8 cellular contexts compared by ENCODE assay signal in genomic region chr7:44846390-44846789, GRCh38. TPM values are rescaled to one million over a fixed set of nuclear protein-coding genes. Genes with fewer than 3 reads are reported as not detected.
DNase-seq lines count a peak whose midpoint lies in the region; ATAC-seq and TF ChIP-seq lines count a peak whose summit lies in the region.
"Not testable (repeated sequence)": the region's sequence is repeated elsewhere in the genome, so short reads cannot be mapped to it uniquely, and the experiment has no call there.

No MANE protein-coding gene starts in this region.

- DNase-seq in AG10803 (ENCODE audit: low read depth); HFF-Myc (ENCODE audit: extremely low read depth, low read depth); SJCRH30; chondrocyte (ENCODE audit: low spot score); heart right ventricle: not testable (repeated sequence)
- DNase-seq in naive thymus-derived CD4-positive, alpha-beta T cell = peak in 6 of 9 donors; percentile 24 to 44 (median 36)
- DNase-seq in stimulated activated CD4-positive, alpha-beta T cell treated with anti-CD3 and anti-CD28 coated beads, Interleukin-15, amount 100 ng/mL, for 24 hours = peak; percentile 20

- peaks cover 26% of the 10 kb centered on the region for H3K4me1 Mint-ChIP-seq in activated T-helper 17 cell treated with anti-CD3 and anti-CD28 coated beads, Interleukin-2, amount 50 U/mL, for 72 hours
- peaks cover 49% of the 10 kb centered on the region for H3K4me1 Mint-ChIP-seq in chondrocyte (ENCODE audit: low read depth)
- H3K4me1 Mint-ChIP-seq in naive thymus-derived CD4-positive, alpha-beta T cell = peaks cover 32 to 67% (median 44%) of the 10 kb centered on the region in 7 donors

- WGBS in heart right ventricle, 2 donors = 49 to 57% methylated on average over 11 of the region's 11 CpGs

- not testable (repeated sequence) for H3K27ac ChIP-seq in SJCRH30
- peak overlapping the region in 9 of 10 donors; percentile 90 to 99 (median 96) for H3K27ac ChIP-seq in heart right ventricle
- H3K27ac ChIP-seq in naive thymus-derived CD4-positive, alpha-beta T cell (ENCODE audit: low read depth, low read length) = peak overlapping the region; percentile 96

- peak overlapping the region; percentile 91 for H3K27ac Mint-ChIP-seq in activated T-helper 17 cell treated with anti-CD3 and anti-CD28 coated beads, Interleukin-2, amount 50 U/mL, for 72 hours
- peak overlapping the region; percentile 62 for H3K27ac Mint-ChIP-seq in chondrocyte (ENCODE audit: unreplicated experiment)
- peak overlapping the region; percentile 95 to 100 (median 98) for H3K27ac Mint-ChIP-seq in naive thymus-derived CD4-positive, alpha-beta T cell

- intact Hi-C loops in heart right ventricle (cut with DNase I) = loop anchor here (2.0 to 10.0 kb wide), 14 partner anchors 36 to 264 kb away; partner anchors contain the start of genes PPIA (in 6 of the 10), TMED4 (in 4 of the 10), OGDH (in 2 of the 10) and PURB (in 2 of the 10)
- intact Hi-C loops in naive thymus-derived CD4-positive, alpha-beta T cell (cut with micrococcal nuclease) = loop anchor here (2.0 to 5.0 kb wide), 9 partner anchors 131 to 804 kb away; partner anchors contain the start of genes DBNL (in 1 of the 2), MYO1G (in 1 of the 2), NUDCD3 (in 1 of the 2) and POLM (in 1 of the 2)

- ATAC-seq in activated T-helper 17 cell treated with anti-CD3 and anti-CD28 coated beads, Interleukin-2, amount 50 U/mL, for 72 hours (replicated peaks); heart right ventricle; naive thymus-derived CD4-positive, alpha-beta T cell: not testable (repeated sequence)

- not testable (repeated sequence) for H3K27me3 Mint-ChIP-seq in activated T-helper 17 cell treated with anti-CD3 and anti-CD28 coated beads, Interleukin-2, amount 50 U/mL, for 72 hours; chondrocyte (ENCODE audit: low read depth); naive thymus-derived CD4-positive, alpha-beta T cell

- POLR2A ChIA-PET in naive thymus-derived CD4-positive, alpha-beta T cell (lab: Charles Lee) = interaction anchor here (0.7 to 5.7 kb wide), 18 partner anchors 8 to 273 kb away, joined by 3 to 60 read pairs (median 6); partner anchors contain the start of genes DDX56, OGDH, PPIA and PURB

- H3K9me3 ChIP-seq in SJCRH30 (replicated peaks); heart right ventricle; naive thymus-derived CD4-positive, alpha-beta T cell (ENCODE audit: control insufficient read depth in 2 of 3, low read length in 3 of 3): not testable (repeated sequence)

- not testable (repeated sequence) for H3K9me3 Mint-ChIP-seq in activated T-helper 17 cell treated with anti-CD3 and anti-CD28 coated beads, Interleukin-2, amount 50 U/mL, for 72 hours; chondrocyte (ENCODE audit: low read depth); naive thymus-derived CD4-positive, alpha-beta T cell

- TF ChIP-seq CTCF in AG10803 (conservative IDR thresholded peaks at IDR 0.05; ENCODE audit: low read length); HFF-Myc (IDR thresholded peaks at IDR 0.05; ENCODE audit: low read depth, low read length, missing control alignments); chondrocyte (IDR thresholded peaks at IDR 0.05); heart right ventricle (IDR thresholded peaks at IDR 0.05): not testable (repeated sequence)

- H3K36me3 Mint-ChIP-seq in activated T-helper 17 cell treated with anti-CD3 and anti-CD28 coated beads, Interleukin-2, amount 50 U/mL, for 72 hours (ENCODE audit: low read depth) = peaks cover 44% of the 10 kb centered on the region
- H3K36me3 Mint-ChIP-seq in chondrocyte (ENCODE audit: low read depth) = not testable (repeated sequence)
- peaks cover 7 to 16% (median 9%) of the 10 kb centered on the region in 5 donors for H3K36me3 Mint-ChIP-seq in naive thymus-derived CD4-positive, alpha-beta T cell

- CTCF ChIA-PET in naive thymus-derived CD4-positive, alpha-beta T cell (lab: Charles Lee) = interaction anchor here (0.6 to 1.8 kb wide), 11 partner anchors 11 to 760 kb away, joined by 3 to 7 read pairs (median 3); partner anchors contain the start of gene TMED4

- H3K4me1 ChIP-seq in SJCRH30 (peaks cover 10% of the 10 kb centered on the region; the same call in 1 of the 2 replicates), heart right ventricle (peaks cover 0 to 64% (median 47%) of the 10 kb centered on the region in 9 donors)
- H3K4me1 ChIP-seq in naive thymus-derived CD4-positive, alpha-beta T cell (ENCODE audit: control insufficient read depth in 2 of 2, insufficient read depth in 2 of 2, low read length in 2 of 2) = peaks cover 0 to 11% of the 10 kb centered on the region in 2 donors

- H3K4me3 ChIP-seq in AG10803 (ENCODE audit: low read length) (peak overlapping the region; percentile 89), HFF-Myc (replicated peaks; ENCODE audit: low read depth, low read length) (peak overlapping the region; percentile 87), SJCRH30 (peak overlapping the region; percentile 74), heart right ventricle (peak overlapping the region in 9 of 10 donors; percentile 58 to 77 (median 68))
- H3K4me3 ChIP-seq in naive thymus-derived CD4-positive, alpha-beta T cell (ENCODE audit: low read length) = peak overlapping the region; percentile 91

- peaks cover 21% of the 10 kb centered on the region for H3K36me3 ChIP-seq in SJCRH30
- peaks cover 0 to 19% (median 3%) of the 10 kb centered on the region in 9 donors for H3K36me3 ChIP-seq in heart right ventricle
- H3K36me3 ChIP-seq in naive thymus-derived CD4-positive, alpha-beta T cell (ENCODE audit: control insufficient read depth in 2 of 3, insufficient read depth in 3 of 3, low read length in 3 of 3) = not testable (repeated sequence)

- H3K27me3 ChIP-seq in SJCRH30; heart right ventricle; naive thymus-derived CD4-positive, alpha-beta T cell (ENCODE audit: control insufficient read depth in 2 of 2, insufficient read depth in 2 of 2, low read length in 2 of 2): not testable (repeated sequence)

- H3K4me3 Mint-ChIP-seq in activated T-helper 17 cell treated with anti-CD3 and anti-CD28 coated beads, Interleukin-2, amount 50 U/mL, for 72 hours = peak overlapping the region; percentile 91
- peak overlapping the region; percentile 93 for H3K4me3 Mint-ChIP-seq in chondrocyte (ENCODE audit: unreplicated experiment)
- peak overlapping the region; percentile 89 to 99 (median 94) for H3K4me3 Mint-ChIP-seq in naive thymus-derived CD4-positive, alpha-beta T cell

RNA-seq across cellular contexts. Expression of gene H2AZ2, which starts 1.5 kb away (rescaled TPM):
- 454 and 459 TPM in 2 replicates for total RNA-seq in SJCRH30 (2014; rRNA removed; shearing (Covaris generic))
- total RNA-seq in activated T-helper 17 cell treated with anti-CD3 and anti-CD28 coated beads, Interleukin-2, amount 50 U/mL, for 72 hours = 100 to 1,000 TPM; 156 to 157 TPM
- total RNA-seq in chondrocyte = 119 to 139 TPM (median 126 TPM) in 3 replicates
- total RNA-seq in heart right ventricle = 100 to 1,000 TPM; 206 to 280 (median 259) TPM
- polyA plus RNA-seq in heart right ventricle = 100 to 1,000 TPM; 109 to 131 TPM
- total RNA-seq in naive thymus-derived CD4-positive, alpha-beta T cell = 100 to 1,000 TPM; 141 to 284 (median 143) TPM
- polyA plus RNA-seq in naive thymus-derived CD4-positive, alpha-beta T cell = 100 to 1,000 TPM; 202 to 252 TPM

RNA-seq across cellular contexts. Expression of gene PURB, which starts 38.9 kb away (rescaled TPM):
- total RNA-seq in SJCRH30 (2014; rRNA removed; shearing (Covaris generic)) = 37.3 and 42.7 TPM in 2 replicates
- total RNA-seq in activated T-helper 17 cell treated with anti-CD3 and anti-CD28 coated beads, Interleukin-2, amount 50 U/mL, for 72 hours = 10 to 100 TPM; 22.5 to 24.5 TPM
- 21.9 to 22.2 TPM (median 22.2 TPM) in 3 replicates for total RNA-seq in chondrocyte
- total RNA-seq in heart right ventricle = 10 to 100 TPM; 12.7 to 18.7 (median 16.7) TPM
- 1 to 10 TPM; 6.6 to 7.7 TPM for polyA plus RNA-seq in heart right ventricle
- 10 to 100 TPM; 16.5 to 30.5 (median 23.3) TPM for total RNA-seq in naive thymus-derived CD4-positive, alpha-beta T cell
- 1 to 10 TPM; 1.7 to 2.8 TPM for polyA plus RNA-seq in naive thymus-derived CD4-positive, alpha-beta T cell

RNA-seq across cellular contexts. Expression of gene PPIA, which starts 49.9 kb away (rescaled TPM):
- 4,792 and 5,450 TPM in 2 replicates for total RNA-seq in SJCRH30 (2014; rRNA removed; shearing (Covaris generic))
- 1,000 to 10,000 TPM; 1,915 to 2,917 TPM for total RNA-seq in activated T-helper 17 cell treated with anti-CD3 and anti-CD28 coated beads, Interleukin-2, amount 50 U/mL, for 72 hours
- total RNA-seq in chondrocyte (1,108 to 1,479 TPM (median 1,462 TPM) in 3 replicates), heart right ventricle (100 to 1,000 TPM; 355 to 728 (median 423) TPM)
- 1,000 to 10,000 TPM; 1,028 to 3,654 TPM for polyA plus RNA-seq in heart right ventricle
- 1,000 to 10,000 TPM in 1 of 5 experiments, 100 to 1,000 TPM in 4; 535 to 1,748 (median 620) TPM for total RNA-seq in naive thymus-derived CD4-positive, alpha-beta T cell
- 1,000 to 10,000 TPM; 3,113 to 3,303 TPM for polyA plus RNA-seq in naive thymus-derived CD4-positive, alpha-beta T cell
